7 cellular contexts compared by ENCODE assay signal in genomic region chr11:70842256-70842655, GRCh38.
"Had no signal": no experiment of that assay in that cellular context is flagged by ENCODE, and none has a peak within 500 bp of the region (broad histone marks: within the 10 kb centered on the region; RNA-seq: fewer than 3 reads in every experiment).

No MANE protein-coding gene starts in this region.

- H3K27ac ChIP-seq: HL-60 had no signal

- H3K36me3 Mint-ChIP-seq: IgD-negative memory B cell had no signal

- H3K4me1 Mint-ChIP-seq: IgD-negative memory B cell had no signal

- ATAC-seq: K562 had no signal

- DNase-seq: IMR-90, KBM-7, KG1 had no signal

- FAIRE-seq: HTR-8/SVneo, K562 had no signal

- H3K27me3 Mint-ChIP-seq: IgD-negative memory B cell had no signal

- H3K4me3 ChIP-seq: K562 had no signal

- H3K27ac Mint-ChIP-seq: IgD-negative memory B cell had no signal
